ENCODE assay signal across 19 cellular contexts in genomic region chr16:86395477-86395876, GRCh38.
"Had no signal": no experiment of that assay in that cellular context is flagged by ENCODE, and none has a peak within 500 bp of the region (broad histone marks: within the 10 kb centered on the region; RNA-seq: fewer than 3 reads in every experiment).

No MANE protein-coding gene starts in this region.

- H3K27ac ChIP-seq: gastrocnemius medialis, heart right ventricle, neutrophil, pancreas had no signal

- H3K9me3 ChIP-seq: gastrocnemius medialis, heart right ventricle, mucosa of descending colon, neutrophil, pancreas had no signal

- H3K4me3 ChIP-seq: gastrocnemius medialis, heart right ventricle, mucosa of descending colon, pancreas had no signal

- H3K4me1 ChIP-seq: gastrocnemius medialis, heart right ventricle, pancreas had no signal

- H3K36me3 ChIP-seq: gastrocnemius medialis, heart right ventricle, neutrophil, pancreas had no signal

- DNase-seq: activated CD4-positive, alpha-beta memory T cell treated with anti-CD3 and anti-CD28 coated beads for 36 hours; activated CD4-positive, alpha-beta T cell treated with anti-CD3 and anti-CD28 coated beads for 36 hours; activated gamma-delta T cell treated with Interleukin-2 at 50 U/mL for 16 hours; activated T-cell treated with anti-CD3 and anti-CD28 coated beads for 4 hours; amniotic stem cell; effector memory CD4-positive, alpha-beta T cell; gastrocnemius medialis; heart right ventricle; mucosa of descending colon; natural killer cell; pancreas; stimulated activated CD4-positive, alpha-beta T cell treated with anti-CD3 and anti-CD28 coated beads, Interleukin-1b, Interleukin-23, amount 100 ng/mL, for 48 hours; stimulated activated CD8-positive, alpha-beta memory T cell treated with anti-CD3 and anti-CD28 coated beads, Interleukin-4, amount 100 ng/mL, for 48 hours; stimulated activated naive CD4-positive, alpha-beta T cell; T-cell; trophoblast cell had no signal

- ATAC-seq: activated CD4-positive, alpha-beta T cell treated with anti-CD3 and anti-CD28 coated beads for 36 hours; gastrocnemius medialis; heart right ventricle; natural killer cell; sciatic nerve; T-cell; WTC11 had no signal

- H3K27me3 ChIP-seq: pancreas had no signal
